ENCODE assay signal across 17 cellular contexts in the genomic region with DNA sequence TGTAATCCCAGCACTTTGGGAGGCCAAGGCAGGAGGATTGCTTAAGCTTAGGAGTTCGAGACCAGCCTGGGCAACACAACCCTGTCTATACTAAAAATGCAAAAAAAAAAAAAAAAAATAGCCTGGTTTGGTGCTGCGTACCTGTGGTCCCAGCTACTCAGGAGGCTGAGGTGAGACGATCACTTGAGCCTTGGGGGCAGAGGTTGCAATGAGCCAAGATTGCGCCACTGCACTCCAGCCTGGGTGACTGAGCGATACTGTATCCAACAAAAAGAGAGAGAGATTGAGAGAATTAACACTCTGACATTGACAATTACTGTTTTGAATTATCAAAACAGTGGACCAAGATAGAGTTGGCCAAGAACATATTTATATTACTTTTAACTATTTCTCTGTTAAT. TPM values are rescaled to one million over a fixed set of nuclear protein-coding genes. Genes with fewer than 3 reads are reported as not detected.
DNase-seq lines count a peak whose midpoint lies in the region; ATAC-seq and TF ChIP-seq lines count a peak whose summit lies in the region.
"Had no signal": no experiment of that assay in that cellular context is flagged by ENCODE, and none has a peak within 500 bp of the region (broad histone marks: within the 10 kb centered on the region; RNA-seq: fewer than 3 reads in every experiment).

No MANE protein-coding gene starts in this region.

- no peak overlapping the region for H4K5ac ChIP-seq in IMR-90 (ENCODE audit: low read depth, low read length)

- H3K79me1 ChIP-seq in IMR-90 (ENCODE audit: low read depth in 1 of 2, low read length in 2 of 2) (peaks cover 21 to 55% of the 10 kb centered on the region in 2 experiments), trophoblast cell (ENCODE audit: low read length) (no peaks in the 10 kb centered on the region)

- H4K91ac ChIP-seq in IMR-90 (ENCODE audit: insufficient read depth, low read depth, low read length) = no peak overlapping the region
- no peak overlapping the region for H4K91ac ChIP-seq in trophoblast cell (ENCODE audit: low read depth, low read length)

- no peaks in the 10 kb centered on the region for H3K79me2 ChIP-seq in trophoblast cell (ENCODE audit: control insufficient read depth, insufficient read depth, low read length, poor library complexity)

- ATAC-seq in IMR-90 (ENCODE audit: low read depth) (no peak), left lung (peak; percentile 38)
- ATAC-seq: GM12878 had no signal

- H3K4me3 ChIP-seq in IMR-90 (ENCODE audit: insufficient read depth, low read depth, low read length) (no peak overlapping the region), left lung (no peak overlapping the region), trophoblast cell (ENCODE audit: low read depth, low read length) (no peak overlapping the region)
- H3K4me3 ChIP-seq: GM12878, HAP-1 had no signal

- peaks cover 3% of the 10 kb centered on the region; the same call in 1 of the 2 replicates for H4K20me1 ChIP-seq in IMR-90 (ENCODE audit: insufficient read depth, low read length)

- no peak overlapping the region for H3K56ac ChIP-seq in IMR-90 (ENCODE audit: extremely low read depth, insufficient read depth, low read length)

- no peaks in the 10 kb centered on the region for H3K27me3 Mint-ChIP-seq in mesothelial cell of epicardium (ENCODE audit: low read depth)
- H3K27me3 Mint-ChIP-seq: CD4-positive, CD25-positive, alpha-beta regulatory T cell; CD8-positive, alpha-beta memory T cell had no signal

- WGBS in IMR-90 (ENCODE audit: extremely low coverage in 2 of 2, insufficient read length in 1 of 2), 2 experiments = 100% methylated on average over 1 of the region's 5 CpGs; no CpG with 5 or more reads in 1 of the 2 experiments
- WGBS in trophoblast cell (ENCODE audit: extremely low coverage, insufficient coverage, insufficient read length) = no CpG with 5 or more reads among the region's 5 CpGs

- H4K8ac ChIP-seq in IMR-90 (ENCODE audit: low read depth in 2 of 2, low read length in 2 of 2) (no peak overlapping the region), trophoblast cell (ENCODE audit: low read depth, low read length) (no peak overlapping the region)

- intact Hi-C loops in IMR-90 (cut with micrococcal nuclease) (no loop called here), left lung (cut with DNase I) (no loop called here)

- H3K9me3 ChIP-seq in IMR-90 (ENCODE audit: control insufficient read depth, insufficient read depth, low read length) (no peaks in the 10 kb centered on the region), left lung (no peaks in the 10 kb centered on the region), trophoblast cell (ENCODE audit: insufficient read depth, low read depth, low read length) (no peaks in the 10 kb centered on the region)
- H3K9me3 ChIP-seq: BE2C, HAP-1 had no signal

- TF ChIP-seq POLR2A in IMR-90 (IDR thresholded peaks at IDR 0.05; ENCODE audit: low read depth, low read length) = no peak

- no TSS peak for BruUV-seq in IMR-90 (replicated peaks; lab: Mats Ljungman, UMichigan)

- H3K27ac ChIP-seq in IMR-90 (ENCODE audit: insufficient read depth, low read length) (no peak overlapping the region), left lung (no peak overlapping the region), trophoblast cell (ENCODE audit: low read depth, low read length) (no peak overlapping the region)

- H3K18ac ChIP-seq in IMR-90 (ENCODE audit: low read depth, low read length) (no peak overlapping the region), trophoblast cell (ENCODE audit: low read length) (no peak overlapping the region)

- H3K4me3 Mint-ChIP-seq in mesothelial cell of epicardium = no peak overlapping the region
- H3K4me3 Mint-ChIP-seq: CD4-positive, CD25-positive, alpha-beta regulatory T cell; CD8-positive, alpha-beta memory T cell had no signal

- H3K27ac Mint-ChIP-seq in mesothelial cell of epicardium = no peak overlapping the region
- H3K27ac Mint-ChIP-seq: CD4-positive, CD25-positive, alpha-beta regulatory T cell; CD8-positive, alpha-beta memory T cell had no signal

- dilution Hi-C loops in IMR-90 (cut with HindIII; ENCODE audit: low sequenced_read_pairs, unreplicated experiment) = no loop called here

- H3K4me1 Mint-ChIP-seq in mesothelial cell of epicardium = peaks cover 5% of the 10 kb centered on the region

- no peak overlapping the region for H2BK12ac ChIP-seq in trophoblast cell (ENCODE audit: low read length)

- in situ Hi-C loops in IMR-90 (cut with MboI; ENCODE audit: low sequenced_read_pairs) = no loop called here

- H3K9me3 Mint-ChIP-seq in mesothelial cell of epicardium = no peaks in the 10 kb centered on the region
- H3K9me3 Mint-ChIP-seq: CD8-positive, alpha-beta memory T cell had no signal

- H2BK15ac ChIP-seq in IMR-90 (ENCODE audit: low read depth, low read length) = no peak overlapping the region

- H2AK5ac ChIP-seq in IMR-90 (ENCODE audit: low read depth, low read length) (0 out of 2 replicates have a peak overlapping the region, but pooled peaks have one; percentile 11), trophoblast cell (ENCODE audit: low read length) (no peak overlapping the region)

- H3K9me1 ChIP-seq in IMR-90 (ENCODE audit: insufficient read depth, low read length) = 0 out of 2 replicates have a peak, but pooled peaks cover 7% of the 10 kb centered on the region

- H3K4me2 ChIP-seq in IMR-90 (ENCODE audit: low read depth, low read length) = no peak overlapping the region
- no peak overlapping the region for H3K4me2 ChIP-seq in trophoblast cell (ENCODE audit: low read length)

- DNase-seq in IMR-90 = no peak
- DNase-seq in left lung = no peak
- DNase-seq in trophoblast cell = peak; percentile 68 to 73
- DNase-seq in mesothelial cell of epicardium (ENCODE audit: low spot score in 2 of 2, unreplicated experiment in 2 of 2) = no peak
- no peak for DNase-seq in hypothalamus (lab: John Stamatoyannopoulos, UW)
- DNase-seq in NCI-H2196 (lab: John Stamatoyannopoulos, UW; ENCODE audit: unreplicated experiment) = no peak
- DNase-seq: ACHN; BE2C; C1 segment of cervical spinal cord; CD4-positive, CD25-positive, alpha-beta regulatory T cell; CD8-positive, alpha-beta memory T cell; COR-L47; DMS 273 treated with DMSO at 0.1 percent for 48 hours; DMS53; DND-41 had no signal

- H3K4me1 ChIP-seq in IMR-90 (ENCODE audit: control insufficient read depth, insufficient read depth, low read length) (no peaks in the 10 kb centered on the region; the same call in 1 of the 2 replicates), left lung (no peaks in the 10 kb centered on the region), trophoblast cell (ENCODE audit: control insufficient read depth in 1 of 2, insufficient read depth in 2 of 2, low read length in 2 of 2) (no peaks in the 10 kb centered on the region)
- H3K4me1 ChIP-seq: BE2C had no signal

- TF ChIP-seq RAD21 in IMR-90 (IDR thresholded peaks at IDR 0.05; ENCODE audit: low read length) = no peak

- H3K14ac ChIP-seq in IMR-90 (replicated peaks; ENCODE audit: low read depth, low read length) (no peak overlapping the region), trophoblast cell (ENCODE audit: low read length) (no peak overlapping the region)

- H3K23ac ChIP-seq in IMR-90 (ENCODE audit: low read depth, low read length) = no peak overlapping the region
- no peak overlapping the region for H3K23ac ChIP-seq in trophoblast cell (ENCODE audit: low read length)

- H2BK120ac ChIP-seq in IMR-90 (ENCODE audit: low read depth, low read length) (no peak overlapping the region), trophoblast cell (ENCODE audit: insufficient read depth, low read length, poor library complexity) (no peak overlapping the region)

- peaks cover 4% of the 10 kb centered on the region for H3K36me3 Mint-ChIP-seq in mesothelial cell of epicardium

- peaks cover 5% of the 10 kb centered on the region; the same call in 1 of the 2 replicates for H3K36me3 ChIP-seq in IMR-90 (ENCODE audit: control insufficient read depth, insufficient read depth, low read length)
- H3K36me3 ChIP-seq in left lung = no peaks in the 10 kb centered on the region
- H3K36me3 ChIP-seq in trophoblast cell (ENCODE audit: control insufficient read depth in 1 of 2, insufficient read depth in 2 of 2, low read length in 2 of 2) = no peaks in the 10 kb centered on the region
- H3K36me3 ChIP-seq: BE2C, HAP-1 had no signal

- H3K4ac ChIP-seq in IMR-90 (ENCODE audit: low read depth, low read length) (no peak overlapping the region), trophoblast cell (ENCODE audit: low read depth, low read length) (no peak overlapping the region)

- POLR2A ChIA-PET in IMR-90 (lab: Charles Lee; ENCODE audit: unreplicated experiment) = no interaction called here

- H4K12ac ChIP-seq in trophoblast cell (ENCODE audit: low read depth, low read length) = no peak overlapping the region

- H3K9ac ChIP-seq in IMR-90 (ENCODE audit: low read depth, low read length) = no peak overlapping the region
- H3K9ac ChIP-seq in trophoblast cell (ENCODE audit: low read length) = no peak overlapping the region

- H2AFZ ChIP-seq in IMR-90 (replicated peaks; ENCODE audit: low read length, poor library complexity) (no peak overlapping the region), trophoblast cell (ENCODE audit: insufficient read depth, low read length, poor library complexity) (no peak overlapping the region)

- H3K27me3 ChIP-seq in IMR-90 (ENCODE audit: control insufficient read depth, insufficient read depth, low read length) (no peaks in the 10 kb centered on the region), left lung (no peaks in the 10 kb centered on the region), trophoblast cell (ENCODE audit: insufficient read depth, low read length) (no peaks in the 10 kb centered on the region)
- H3K27me3 ChIP-seq: BE2C had no signal

- no peak overlapping the region for H2AK9ac ChIP-seq in IMR-90 (replicated peaks; ENCODE audit: low read depth, low read length, poor library complexity)

- H2BK20ac ChIP-seq in IMR-90 (ENCODE audit: low read depth, low read length) = no peak overlapping the region

- CTCF ChIA-PET in IMR-90 (lab: Yijun Ruan, JAX) = interaction anchor here (1.1 kb wide), 1 partner anchor 11 kb away, joined by 3 read pairs; no protein-coding TSS in a partner anchor

- no peak overlapping the region for H2BK5ac ChIP-seq in IMR-90 (ENCODE audit: low read depth, low read length, poor library complexity, severe bottlenecking)
- no peak overlapping the region for H2BK5ac ChIP-seq in trophoblast cell (ENCODE audit: low read depth, low read length, poor library complexity)

- TF ChIP-seq CTCF in IMR-90 (conservative IDR thresholded peaks at IDR 0.05; ENCODE audit: low read depth, low read length) (no peak), left lung (IDR thresholded peaks at IDR 0.05) (no peak), mesothelial cell of epicardium (IDR thresholded peaks at IDR 0.05; ENCODE audit: unreplicated experiment) (no peak)

TF ChIP-seq in IMR-90, 13 proteins besides CTCF, POLR2A, EP300 and RAD21 (continues in another document):
- TF ChIP-seq FOS (IDR thresholded peaks at IDR 0.05; ENCODE audit: low read depth, low read length) (no peak), NFE2L2 (IDR thresholded peaks at IDR 0.05; ENCODE audit: low read depth, low read length) (no peak)

RNA-seq across cellular contexts. Expression of a gene that starts 53.7 kb away (rescaled TPM):
- total RNA-seq in IMR-90 (2012; rRNA removed) (7.9 and 8.6 TPM in 2 replicates), left lung (10 to 100 TPM; 23.3 to 32.3 TPM), mesothelial cell of epicardium (17.1 to 18.7 TPM (median 17.1 TPM) in 3 replicates)
- 10.2 and 10.4 TPM in 2 replicates for polyA plus RNA-seq in IMR-90 (2012; rRNA removed)
- 4.8 and 7.8 TPM in 2 replicates for polyA plus RNA-seq in IMR-90 (2012; cell fraction: cytosol; rRNA removed)
- 16.3 and 21.9 TPM in 2 replicates for polyA plus RNA-seq in IMR-90 (2012; cell fraction: nucleus; rRNA removed; ENCODE audit: low replicate concordance)
- polyA plus RNA-seq in trophoblast cell (2013) = 6.7 and 6.9 TPM in 2 replicates

Comparison
In these comparisons a context has a peak if more than half of its experiments do, and no peak if none do; other contexts are left out.
1. DNase-seq: peak in trophoblast cell (2 of 2); none in IMR-90 (single experiment), left lung (0 of 2), mesothelial cell of epicardium (0 of 2), hypothalamus (0 of 51) and NCI-H2196 (single experiment).